ENCODE assay signal across 8 cellular contexts in genomic region chr5:32312194-32312681, GRCh38. TPM values are rescaled to one million over a fixed set of nuclear protein-coding genes. Genes with fewer than 3 reads are reported as not detected.
DNase-seq lines count a peak whose midpoint lies in the region; ATAC-seq and TF ChIP-seq lines count a peak whose summit lies in the region.

No MANE protein-coding gene starts in this region.

- peaks cover 21% of the 10 kb centered on the region for H3K36me3 Mint-ChIP-seq in CD4-positive, alpha-beta T cell (ENCODE audit: low read depth)

- intact Hi-C loops in CD4-positive, alpha-beta T cell (cut with DNase I, micrococcal nuclease), result loop anchor here (2.0 to 5.0 kb wide), 6 partner anchors 35 to 780 kb away; partner anchors contain the start of genes GOLPH3 (in 2 of the 2), ZFR (in 2 of the 2), C5orf22 (in 1 of the 2) and DROSHA (in 1 of the 2)
- intact Hi-C loops in cardiac septum (cut with DNase I), result loop anchor here (2.0 to 5.0 kb wide), 3 partner anchors 37 to 140 kb away; partner anchors contain the start of genes GOLPH3 and ZFR
- intact Hi-C loops in posterior cingulate gyrus (cut with DNase I), result loop anchor here (2.0 to 10.0 kb wide), 2 partner anchors 139 to 273 kb away; partner anchors contain the start of gene SUB1
- intact Hi-C loops in aorta (cut with DNase I), result loop anchor here (5.0 kb wide), 2 partner anchors 80 to 140 kb away; partner anchors contain the start of gene GOLPH3 (in 1 of the 2)

- H3K4me3 ChIP-seq in RWPE2 (ENCODE audit: severe bottlenecking) (peak overlapping the region; percentile 86), aorta (ENCODE audit: low read length in 2 of 2) (peak overlapping the region; percentile 81 to 97)

- TF ChIP-seq CTCF in CD4-positive, alpha-beta T cell (IDR thresholded peaks at IDR 0.05), result no peak
- TF ChIP-seq CTCF in RWPE2 (IDR thresholded peaks at IDR 0.05; ENCODE audit: poor library complexity, severe bottlenecking), result no peak

- peak overlapping the region; percentile 65 for H3K27ac ChIP-seq in CD4-positive, alpha-beta T cell (ENCODE audit: low read depth, low read length)
- H3K27ac ChIP-seq in RWPE2 (ENCODE audit: poor library complexity, severe bottlenecking), result peak overlapping the region; percentile 56
- H3K27ac ChIP-seq in adipose tissue (ENCODE audit: low read depth, low read length), result peak overlapping the region; percentile 88
- H3K27ac ChIP-seq in aorta (ENCODE audit: low read depth in 1 of 2, low read length in 2 of 2), result peak overlapping the region; percentile 92 to 97

- no peaks in the 10 kb centered on the region for H3K9me3 ChIP-seq in CD4-positive, alpha-beta T cell (ENCODE audit: control insufficient read depth, low read length)
- H3K9me3 ChIP-seq in RWPE2 (ENCODE audit: severe bottlenecking) (no peaks in the 10 kb centered on the region), aorta (ENCODE audit: control insufficient read depth, low read length) (no peaks in the 10 kb centered on the region)

- CTCF ChIA-PET in CD4-positive, alpha-beta T cell (lab: Charles Lee), result no interaction called here

- H3K36me3 ChIP-seq in RWPE2 (ENCODE audit: low read depth) (no peaks in the 10 kb centered on the region), aorta (ENCODE audit: control insufficient read depth in 1 of 2, insufficient read depth in 2 of 2, low read length in 1 of 2) (peaks cover 0 to under 1% of the 10 kb centered on the region in 2 donors)

- H3K4me1 ChIP-seq in RWPE2 (ENCODE audit: insufficient read depth, poor library complexity, severe bottlenecking), result no peaks in the 10 kb centered on the region
- no peaks in the 10 kb centered on the region for H3K4me1 ChIP-seq in aorta (ENCODE audit: control insufficient read depth in 1 of 2, insufficient read depth in 2 of 2, low read length in 2 of 2)

- peak overlapping the region; percentile 89 for H3K27ac Mint-ChIP-seq in CD4-positive, alpha-beta T cell

- DNase-seq in CD4-positive, alpha-beta T cell, result peak; percentile 5 to 54 (median 30)
- DNase-seq in RWPE2 (ENCODE audit: low spot score) (no peak), cardiac septum (ENCODE audit: low spot score) (peak; percentile 87), posterior cingulate gyrus (peak in 9 of 10 donors; percentile 44 to 92 (median 59)), aorta (peak; percentile 81 to 93)

- H3K4me1 Mint-ChIP-seq in CD4-positive, alpha-beta T cell (ENCODE audit: low read depth), result peaks cover 49% of the 10 kb centered on the region

- 0 to 1% (median 0%) methylated on average over 33 to 46 of the region's 46 CpGs for WGBS in adipose tissue, 3 donors
- 0 to 1% methylated on average over 29 to 46 of the region's 46 CpGs for WGBS in aorta, 2 donors

- ATAC-seq in CD4-positive, alpha-beta T cell (ENCODE audit: poor library complexity), result peak; percentile 7
- ATAC-seq in GM19397 (IDR thresholded peaks at IDR 0.05; ENCODE audit: unreplicated experiment) (peak; percentile 20), HG03558 (IDR thresholded peaks at IDR 0.05; ENCODE audit: extremely low read depth, unreplicated experiment) (peak; percentile 10), RWPE2 (ENCODE audit: low read depth) (peak; percentile 34), aorta (ENCODE audit: low FRiP score) (peak; percentile 61)

- no peaks in the 10 kb centered on the region for H3K9me3 Mint-ChIP-seq in CD4-positive, alpha-beta T cell

- POLR2A ChIA-PET in CD4-positive, alpha-beta T cell (lab: Charles Lee), result interaction anchor here (0.7 to 2.3 kb wide), 6 partner anchors 9 to 273 kb away, joined by 3 to 18 read pairs (median 3); partner anchors contain the start of genes GOLPH3 and SUB1

- H3K4me3 Mint-ChIP-seq in CD4-positive, alpha-beta T cell, result peak overlapping the region; percentile 91

- H3K27me3 Mint-ChIP-seq in CD4-positive, alpha-beta T cell, result no peaks in the 10 kb centered on the region

- H3K27me3 ChIP-seq in CD4-positive, alpha-beta T cell (ENCODE audit: control insufficient read depth, insufficient read depth, low read length), result no peaks in the 10 kb centered on the region
- no peaks in the 10 kb centered on the region for H3K27me3 ChIP-seq in RWPE2 (ENCODE audit: insufficient read depth, poor library complexity, severe bottlenecking)
- H3K27me3 ChIP-seq in aorta (ENCODE audit: control insufficient read depth in 1 of 2, insufficient read depth in 2 of 2, low read length in 1 of 2), result no peaks in the 10 kb centered on the region

RNA-seq across cellular contexts. Expression of gene MTMR12, which starts 0.5 kb away (rescaled TPM):
- total RNA-seq in CD4-positive, alpha-beta T cell, result 10 to 100 TPM; 15.9 to 18.3 TPM
- 10 to 100 TPM; 13.6 to 21.8 (median 14.5) TPM for polyA plus RNA-seq in adipose tissue
- total RNA-seq in cardiac septum, result 27.2 TPM
- total RNA-seq in aorta, result 10 to 100 TPM; 36.9 to 37.8 TPM
- polyA plus RNA-seq in aorta, result 10 to 100 TPM in 1 of 2 donors, 1 to 10 TPM in 1; 8.8 to 10.9 TPM

Comparison
In these comparisons a context has a peak if more than half of its experiments do, and no peak if none do; other contexts are left out.
1. ATAC-seq: peak in every context shown above with its lines; median percentile 61 in aorta; 34 in RWPE2; 20 in GM19397; 10 in HG03558; 7 in CD4-positive, alpha-beta T cell.